Comparison of ENCODE assay signal across 33 cellular contexts in genomic region chr11:46969379-46969778, GRCh38.
"Had no signal": no experiment of that assay in that cellular context is flagged by ENCODE, and none has a peak within 500 bp of the region (broad histone marks: within the 10 kb centered on the region; RNA-seq: fewer than 3 reads in every experiment).

No MANE protein-coding gene starts in this region.

- H3K27me3 ChIP-seq: Peyer's patch had no signal

- H3K4me2 ChIP-seq: KMS-11 had no signal

- H3K9ac ChIP-seq: KMS-11 had no signal

- H3K4me3 ChIP-seq: Peyer's patch had no signal

- ATAC-seq: activated CD8-positive, alpha-beta memory T cell treated with anti-CD3 and anti-CD28 coated beads, Interleukin-2, amount 10 ng/mL, durations not matched to agents 7 days and 5 days; PC-3 had no signal

- H3K9me3 ChIP-seq: Peyer's patch had no signal

- DNase-seq: activated CD4-positive, alpha-beta memory T cell treated with anti-CD3 and anti-CD28 coated beads, Interleukin-2, amount 10 ng/mL, durations not matched to agents 7 days and 5 days; activated CD4-positive, alpha-beta T cell treated with anti-CD3 and anti-CD28 coated beads for 1 hour; activated CD4-positive, alpha-beta T cell treated with anti-CD3 and anti-CD28 coated beads for 48 hours; activated CD4-positive, CD25-positive, alpha-beta regulatory T cell; activated CD8-positive, alpha-beta memory T cell treated with anti-CD3 and anti-CD28 coated beads for 24 hours; activated CD8-positive, alpha-beta memory T cell treated with anti-CD3 and anti-CD28 coated beads, Interleukin-2, amount 10 ng/mL, durations not matched to agents 7 days and 5 days; activated CD8-positive, alpha-beta memory T cell treated with anti-CD3 and anti-CD28 coated beads, Interleukin-2, amount 50 U/mL, for 48 hours; activated gamma-delta T cell; activated naive CD4-positive, alpha-beta T cell treated with Interleukin-2 at 50 U/mL for 16 hours; activated naive CD8-positive, alpha-beta T cell treated with anti-CD3 and anti-CD28 coated beads, Interleukin-2, amount 10 ng/mL, durations not matched to agents 7 days and 5 days; activated T-cell treated with anti-CD3 and anti-CD28 coated beads, Interleukin-2, amount 50 U/mL, for 48 hours; amygdala; central memory CD4-positive, alpha-beta T cell; NCI-H1092 treated with DMSO at 0.1 percent for 48 hours; NCI-H1417; NCI-H146; NCI-H187; NCI-H2029 treated with DMSO at 0.1 percent for 48 hours; NCI-H2107; NCI-H2171; NCI-H510A; NCI-H526; NCI-H748 treated with DMSO at 0.1 percent for 48 hours; NK-92 treated with Interleukin-12 subunit alpha and Interleukin-12 subunit beta, amount 100 ng/mL, for 24 hours; PC-3; Peyer's patch; RPMI8226; SHP77 treated with DMSO at 0.1 percent for 48 hours; SW 1271; T-helper 1 cell; T1000; WERI-Rb-1 had no signal

- H3K36me3 ChIP-seq: Peyer's patch, WERI-Rb-1 had no signal

- H3K27ac ChIP-seq: KMS-11, Peyer's patch, WERI-Rb-1 had no signal
